In the genomic region with DNA sequence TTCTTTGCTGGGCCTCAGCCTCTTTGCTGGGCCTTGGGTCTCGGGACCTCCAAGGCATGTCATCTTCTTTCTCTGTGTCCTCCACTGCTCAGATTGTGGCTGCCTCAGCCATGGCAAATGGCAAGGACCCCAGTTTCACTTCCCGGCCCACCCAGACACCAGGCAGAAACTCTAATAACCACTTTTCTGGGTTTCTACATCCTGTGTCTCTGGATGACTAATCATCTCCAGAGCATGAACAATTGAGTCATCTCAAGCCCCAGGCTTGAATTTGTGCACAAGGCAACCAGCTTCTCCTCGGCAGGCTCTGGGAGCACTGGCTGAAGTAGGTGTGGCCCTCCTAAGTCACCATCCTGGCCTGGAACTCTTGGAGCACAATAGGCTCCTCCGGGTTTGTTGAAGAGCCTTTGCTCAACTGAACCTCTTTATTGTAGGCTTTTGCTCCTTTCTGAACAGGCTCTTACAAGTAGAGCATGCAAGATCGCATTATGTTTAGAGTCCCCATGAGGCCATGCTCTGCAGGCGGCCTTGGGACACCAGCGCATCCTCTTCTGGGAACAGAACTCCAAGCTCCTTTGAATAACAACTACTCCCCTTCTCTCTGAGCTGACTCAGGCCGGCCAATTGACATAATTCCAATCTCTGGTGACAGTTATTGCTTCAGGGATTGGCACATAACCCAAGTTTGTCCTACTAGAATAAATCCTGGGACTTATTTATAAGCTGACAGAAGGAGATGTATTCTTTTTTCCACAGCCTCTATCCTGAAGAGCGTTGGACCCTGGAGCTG, we compare ENCODE assay signal across 10 cellular contexts.
DNase-seq lines count a peak whose midpoint lies in the region; ATAC-seq lines count a peak whose summit lies in the region.
"Had no signal": no experiment of that assay in that cellular context is flagged by ENCODE, and none has a peak within 500 bp of the region (broad histone marks: within the 10 kb centered on the region; RNA-seq: fewer than 3 reads in every experiment).

No MANE protein-coding gene starts in this region.

- DNase-seq in Daoy (ENCODE audit: low read depth) = peak; percentile 63
- DNase-seq in epithelial cell of prostate (ENCODE audit: low read depth, low spot score) = peak; percentile 96
- no peak for DNase-seq in NCI-H510A (lab: John Stamatoyannopoulos, UW)
- no peak for DNase-seq in NCI-H1092 (lab: John Stamatoyannopoulos, UW)
- DNase-seq in activated CD4-positive, CD25-positive, alpha-beta regulatory T cell (lab: John Stamatoyannopoulos, UW) = no peak
- no peak for DNase-seq in UCSD-AML1 (lab: John Stamatoyannopoulos, UW; ENCODE audit: unreplicated experiment)
- DNase-seq: amniotic stem cell had no signal

- ATAC-seq in GM19467 (IDR thresholded peaks at IDR 0.05; ENCODE audit: unreplicated experiment) (peak; percentile 79), HG03280 (IDR thresholded peaks at IDR 0.05; ENCODE audit: unreplicated experiment) (peak; percentile 63)

- peak overlapping the region; percentile 60 for H3K27ac ChIP-seq in epithelial cell of prostate
- H3K27ac ChIP-seq: C4-2B had no signal

Comparison
In these comparisons a context has a peak if more than half of its experiments do, and no peak if none do; other contexts are left out.
1. DNase-seq: peak in Daoy (single experiment) and epithelial cell of prostate (single experiment); none in NCI-H510A (single experiment), NCI-H1092 (single experiment), activated CD4-positive, CD25-positive, alpha-beta regulatory T cell (0 of 4) and UCSD-AML1 (single experiment).